8 cellular contexts compared by ENCODE assay signal in genomic region chr14:64337901-64338615, GRCh38. TPM values are rescaled to one million over a fixed set of nuclear protein-coding genes. Genes with fewer than 3 reads are reported as not detected.
DNase-seq lines count a peak whose midpoint lies in the region; ATAC-seq and TF ChIP-seq lines count a peak whose summit lies in the region.

No MANE protein-coding gene starts in this region.

- H3F3A ChIP-seq in neural cell (ENCODE audit: insufficient read depth, low read length, poor library complexity, severe bottlenecking): peaks cover 7% of the 10 kb centered on the region

- peak overlapping the region; percentile 89 for H3K27ac ChIP-seq in neural cell (ENCODE audit: low read length)

- H3K27me3 ChIP-seq in neural cell (ENCODE audit: insufficient read depth, low read depth, low read length): no peaks in the 10 kb centered on the region

- peak overlapping the region; percentile 96 for H2AFZ ChIP-seq in neural cell (ENCODE audit: low read depth, low read length)

- peak overlapping the region; percentile 92 for H3K4me3 Mint-ChIP-seq in activated T-cell treated with anti-CD3 and anti-CD28 coated beads, Interleukin-2, amount 50 U/mL, for 24 hours

- no peaks in the 10 kb centered on the region for H3K27me3 Mint-ChIP-seq in activated T-cell treated with anti-CD3 and anti-CD28 coated beads, Interleukin-2, amount 50 U/mL, for 24 hours

- no peak for TF ChIP-seq EP300 in neural cell (conservative IDR thresholded peaks at IDR 0.05; ENCODE audit: poor library complexity, severe bottlenecking)

- peaks cover 11% of the 10 kb centered on the region for H3K36me3 Mint-ChIP-seq in activated T-cell treated with anti-CD3 and anti-CD28 coated beads, Interleukin-2, amount 50 U/mL, for 24 hours (ENCODE audit: low read depth)

- H3K9me2 ChIP-seq in neural cell (ENCODE audit: insufficient read depth, low read length): no peaks in the 10 kb centered on the region

- H4K20me1 ChIP-seq in neural cell (ENCODE audit: insufficient read depth): no peaks in the 10 kb centered on the region

- peak overlapping the region; percentile 93 for H3K27ac Mint-ChIP-seq in activated T-cell treated with anti-CD3 and anti-CD28 coated beads, Interleukin-2, amount 50 U/mL, for 24 hours

- H3K36me3 ChIP-seq in neural cell (ENCODE audit: insufficient read depth, low read length): no peaks in the 10 kb centered on the region

- TF ChIP-seq CTCF in neural cell (IDR thresholded peaks at IDR 0.05; ENCODE audit: poor library complexity, severe bottlenecking): peak; percentile 49

- peak; percentile 46 for TF ChIP-seq RAD21 in neural cell (conservative IDR thresholded peaks at IDR 0.05)

- peaks cover 26% of the 10 kb centered on the region for H3K4me1 Mint-ChIP-seq in activated T-cell treated with anti-CD3 and anti-CD28 coated beads, Interleukin-2, amount 50 U/mL, for 24 hours (ENCODE audit: low read depth)

- DNase-seq in DMS79 treated with DMSO at 0.1 percent for 48 hours (lab: John Stamatoyannopoulos, UW) (peak; percentile 95), NCI-H446 (lab: John Stamatoyannopoulos, UW) (peak; percentile 19 to 64), foreskin melanocyte (peak; percentile 56), GM19240 (ENCODE audit: insufficient read length, low spot score) (no peak)
- no peak for DNase-seq in activated T-cell treated with anti-CD3 and anti-CD28 coated beads, Interleukin-2, amount 50 U/mL, for 24 hours

- peak overlapping the region; percentile 89 for H3K4me3 ChIP-seq in neural cell (ENCODE audit: low read length)

- H3K9me3 ChIP-seq in neural cell (ENCODE audit: low read length): no peaks in the 10 kb centered on the region

- H3K9ac ChIP-seq in neural cell (ENCODE audit: low read length): peak overlapping the region; percentile 86

- no peaks in the 10 kb centered on the region for H3K79me2 ChIP-seq in neural cell (replicated peaks; ENCODE audit: insufficient read depth, low read length)

- ATAC-seq in GM19397 (IDR thresholded peaks at IDR 0.05; ENCODE audit: unreplicated experiment) (peak; percentile 64), HG03457 (IDR thresholded peaks at IDR 0.05; ENCODE audit: unreplicated experiment) (peak; percentile 44)

- peaks cover 8% of the 10 kb centered on the region for H3K9me3 Mint-ChIP-seq in activated T-cell treated with anti-CD3 and anti-CD28 coated beads, Interleukin-2, amount 50 U/mL, for 24 hours

- peak overlapping the region; percentile 88 for H3K4me2 ChIP-seq in neural cell (ENCODE audit: low read length)

TF ChIP-seq in neural cell, 6 proteins besides CTCF, POLR2A, EP300 and RAD21:
- TF ChIP-seq MXI1 (conservative IDR thresholded peaks at IDR 0.05; ENCODE audit: poor library complexity, severe bottlenecking) (peak; percentile 72), POLR2AphosphoS5 (IDR thresholded peaks at IDR 0.05) (peak; percentile 60), SMC3 (conservative IDR thresholded peaks at IDR 0.05; ENCODE audit: poor library complexity) (peak; percentile 53), TAF1 (IDR thresholded peaks at IDR 0.05; ENCODE audit: low read depth) (no peak), EZH2 (IDR thresholded peaks at IDR 0.05; ENCODE audit: borderline replicate concordance, insufficient read depth, low read length, poor library complexity, severe bottlenecking) (no peak)
- TF ChIP-seq, protein P1, sequence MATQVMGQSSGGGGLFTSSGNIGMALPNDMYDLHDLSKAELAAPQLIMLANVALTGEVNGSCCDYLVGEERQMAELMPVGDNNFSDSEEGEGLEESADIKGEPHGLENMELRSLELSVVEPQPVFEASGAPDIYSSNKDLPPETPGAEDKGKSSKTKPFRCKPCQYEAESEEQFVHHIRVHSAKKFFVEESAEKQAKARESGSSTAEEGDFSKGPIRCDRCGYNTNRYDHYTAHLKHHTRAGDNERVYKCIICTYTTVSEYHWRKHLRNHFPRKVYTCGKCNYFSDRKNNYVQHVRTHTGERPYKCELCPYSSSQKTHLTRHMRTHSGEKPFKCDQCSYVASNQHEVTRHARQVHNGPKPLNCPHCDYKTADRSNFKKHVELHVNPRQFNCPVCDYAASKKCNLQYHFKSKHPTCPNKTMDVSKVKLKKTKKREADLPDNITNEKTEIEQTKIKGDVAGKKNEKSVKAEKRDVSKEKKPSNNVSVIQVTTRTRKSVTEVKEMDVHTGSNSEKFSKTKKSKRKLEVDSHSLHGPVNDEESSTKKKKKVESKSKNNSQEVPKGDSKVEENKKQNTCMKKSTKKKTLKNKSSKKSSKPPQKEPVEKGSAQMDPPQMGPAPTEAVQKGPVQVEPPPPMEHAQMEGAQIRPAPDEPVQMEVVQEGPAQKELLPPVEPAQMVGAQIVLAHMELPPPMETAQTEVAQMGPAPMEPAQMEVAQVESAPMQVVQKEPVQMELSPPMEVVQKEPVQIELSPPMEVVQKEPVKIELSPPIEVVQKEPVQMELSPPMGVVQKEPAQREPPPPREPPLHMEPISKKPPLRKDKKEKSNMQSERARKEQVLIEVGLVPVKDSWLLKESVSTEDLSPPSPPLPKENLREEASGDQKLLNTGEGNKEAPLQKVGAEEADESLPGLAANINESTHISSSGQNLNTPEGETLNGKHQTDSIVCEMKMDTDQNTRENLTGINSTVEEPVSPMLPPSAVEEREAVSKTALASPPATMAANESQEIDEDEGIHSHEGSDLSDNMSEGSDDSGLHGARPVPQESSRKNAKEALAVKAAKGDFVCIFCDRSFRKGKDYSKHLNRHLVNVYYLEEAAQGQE (IDR thresholded peaks at IDR 0.05; ENCODE audit: borderline replicate concordance): peak; percentile 71

RNA-seq across cellular contexts. Expression of gene ESR2, which starts 43.9 kb away (rescaled TPM):
- polyA plus RNA-seq in neural cell: 0.35 and 1.3 TPM in 2 replicates
- 1.5 and 1.9 TPM in 2 replicates for polyA minus RNA-seq in neural cell

RNA-seq across cellular contexts. Expression of gene MTHFD1, which starts 50.1 kb away (rescaled TPM):
- polyA plus RNA-seq in neural cell: 5.4 and 7.1 TPM in 2 replicates
- polyA minus RNA-seq in neural cell: 11.4 and 12.5 TPM in 2 replicates

Comparison
In these comparisons a context has a peak if more than half of its experiments do, and no peak if none do; other contexts are left out.
1. DNase-seq: peak in DMS79 treated with DMSO at 0.1 percent for 48 hours (single experiment), NCI-H446 (2 of 2) and foreskin melanocyte (single experiment); none in activated T-cell treated with anti-CD3 and anti-CD28 coated beads, Interleukin-2, amount 50 U/mL, for 24 hours (single experiment) and GM19240 (single experiment).